Comparison of ENCODE assay signal across 8 cellular contexts in the genomic region with DNA sequence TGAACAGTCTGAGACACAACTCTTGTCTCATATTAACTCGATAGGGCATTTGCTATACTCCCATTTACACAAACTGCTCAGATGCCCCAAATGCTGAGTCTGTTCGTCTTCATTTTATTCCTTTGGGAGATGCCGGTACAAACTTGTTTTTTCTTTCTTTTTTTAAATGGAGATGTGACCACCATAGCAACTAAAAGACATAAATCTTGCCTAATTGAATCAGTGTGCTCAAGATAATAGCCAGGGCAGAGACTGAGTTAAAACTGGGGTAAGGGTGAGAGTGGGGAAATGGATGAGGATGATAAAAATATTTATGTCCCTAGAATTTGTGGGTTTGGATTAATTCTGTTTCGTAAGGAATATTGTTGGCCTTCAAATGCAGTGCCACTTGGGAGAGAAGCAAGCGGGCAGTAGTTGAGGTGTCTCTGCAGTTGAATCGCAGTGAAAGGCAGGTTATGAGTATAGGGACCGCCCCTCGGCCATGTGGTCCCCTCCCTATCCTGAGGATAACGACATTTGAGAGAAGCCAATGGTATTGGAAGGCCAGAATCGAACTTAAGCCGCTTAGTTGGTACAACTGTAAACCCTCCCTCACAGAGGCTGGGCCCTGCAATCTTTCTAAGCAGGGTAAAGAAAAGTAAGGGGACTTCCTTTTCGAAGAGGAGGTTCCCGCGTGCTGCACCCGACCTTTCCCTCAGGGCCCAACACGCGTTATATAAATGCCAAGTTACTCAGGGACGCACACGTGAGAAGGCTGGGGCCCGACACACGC. TPM values are rescaled to one million over a fixed set of nuclear protein-coding genes. Genes with fewer than 3 reads are reported as not detected.
DNase-seq lines count a peak whose midpoint lies in the region; ATAC-seq and FAIRE-seq lines count a peak whose summit lies in the region.

No MANE protein-coding gene starts in this region.

- H3K4me3 ChIP-seq in small intestine (ENCODE audit: low read depth in 1 of 2, low read length in 2 of 2), result peak overlapping the region; percentile 59 to 89

- no peaks in the 10 kb centered on the region for H3K27me3 ChIP-seq in small intestine (ENCODE audit: control insufficient read depth in 2 of 2, insufficient read depth in 2 of 2, low read length in 2 of 2)

- H3K27me3 Mint-ChIP-seq in activated naive CD8-positive, alpha-beta T cell treated with anti-CD3 and anti-CD28 coated beads, Interleukin-2, amount 50 U/mL, for 24 hours, result no peaks in the 10 kb centered on the region

- DNase-seq in DMS153 treated with DMSO at 0.1 percent for 48 hours (lab: John Stamatoyannopoulos, UW; ENCODE audit: unreplicated experiment) (peak; percentile 71), HuH-7 (ENCODE audit: low spot score) (peak; percentile 66), OCI-M1 (lab: John Stamatoyannopoulos, UW) (peak; percentile 87), iPS DF 4.7 (ENCODE audit: extremely low read depth, low spot score) (peak; percentile 53), small intestine (peak; percentile 70), epidermal melanocyte (ENCODE audit: insufficient read length, low spot score) (no peak)
- peak; percentile 68 for DNase-seq in activated naive CD8-positive, alpha-beta T cell treated with anti-CD3 and anti-CD28 coated beads, Interleukin-2, amount 50 U/mL, for 24 hours

- 20 to 23% (median 22%) methylated on average over 21 of the region's 21 CpGs for WGBS in small intestine, 3 donors

- H3K36me3 ChIP-seq in small intestine (ENCODE audit: control insufficient read depth in 2 of 2, insufficient read depth in 2 of 2, low read length in 2 of 2), result no peaks in the 10 kb centered on the region

- H3K27ac Mint-ChIP-seq in activated naive CD8-positive, alpha-beta T cell treated with anti-CD3 and anti-CD28 coated beads, Interleukin-2, amount 50 U/mL, for 24 hours, result no peak overlapping the region

- H3K4me1 Mint-ChIP-seq in activated naive CD8-positive, alpha-beta T cell treated with anti-CD3 and anti-CD28 coated beads, Interleukin-2, amount 50 U/mL, for 24 hours, result peaks cover 37% of the 10 kb centered on the region

- H3K4me3 Mint-ChIP-seq in activated naive CD8-positive, alpha-beta T cell treated with anti-CD3 and anti-CD28 coated beads, Interleukin-2, amount 50 U/mL, for 24 hours, result no peak overlapping the region

- FAIRE-seq in small intestine (lab: Jason Lieb, UNC), result no peak

- H3K9me3 ChIP-seq in small intestine (ENCODE audit: control insufficient read depth, low read depth), result no peaks in the 10 kb centered on the region

- peaks cover 7% of the 10 kb centered on the region for H3K9me3 Mint-ChIP-seq in activated naive CD8-positive, alpha-beta T cell treated with anti-CD3 and anti-CD28 coated beads, Interleukin-2, amount 50 U/mL, for 24 hours

- peaks cover 0 to 2% of the 10 kb centered on the region in 2 donors for H3K4me1 ChIP-seq in small intestine (ENCODE audit: control insufficient read depth in 2 of 2, insufficient read depth in 1 of 2, low read depth in 1 of 2, low read length in 1 of 2)

- peaks cover 25% of the 10 kb centered on the region for H3K36me3 Mint-ChIP-seq in activated naive CD8-positive, alpha-beta T cell treated with anti-CD3 and anti-CD28 coated beads, Interleukin-2, amount 50 U/mL, for 24 hours (ENCODE audit: low read depth)

- H3K27ac ChIP-seq in small intestine (ENCODE audit: low read depth in 1 of 2, low read length in 1 of 2), result peak overlapping the region; percentile 93 to 96

- ATAC-seq in GM21447 (IDR thresholded peaks at IDR 0.05; ENCODE audit: unreplicated experiment), result peak; percentile 31
- peak; percentile 70 for ATAC-seq in activated naive CD8-positive, alpha-beta T cell treated with anti-CD3 and anti-CD28 coated beads, Interleukin-2, amount 50 U/mL, for 24 hours

RNA-seq across cellular contexts. Expression of a gene that starts 0.8 kb away (rescaled TPM):
- polyA plus RNA-seq in small intestine, result 1 to 10 TPM; 1.6 to 5.7 (median 2.7) TPM
